In genomic region chr3:23590874-23591273, GRCh38 we compare ENCODE assay signal across 11 cellular contexts.
DNase-seq lines count a peak whose midpoint lies in the region; ATAC-seq, FAIRE-seq and TF ChIP-seq lines count a peak whose summit lies in the region.
"Had no signal": no experiment of that assay in that cellular context is flagged by ENCODE, and none has a peak within 500 bp of the region (broad histone marks: within the 10 kb centered on the region; RNA-seq: fewer than 3 reads in every experiment).

No MANE protein-coding gene starts in this region.

- H3K27ac ChIP-seq in testis = no peak overlapping the region
- H3K27ac ChIP-seq: body of pancreas had no signal

- H3K4me3 ChIP-seq in testis = no peak overlapping the region
- H3K4me3 ChIP-seq: body of pancreas had no signal

- H3K9me3 Mint-ChIP-seq in activated CD4-positive, alpha-beta T cell treated with anti-CD3 and anti-CD28 coated beads for 36 hours (ENCODE audit: low read depth) = no peaks in the 10 kb centered on the region

- WGBS in testis, 2 donors = 61 to 79% methylated on average over 4 of the region's 4 CpGs

- no peak for FAIRE-seq in D721Med (lab: Jason Lieb, UNC)

- H3K4me3 Mint-ChIP-seq in activated CD4-positive, alpha-beta T cell treated with anti-CD3 and anti-CD28 coated beads for 36 hours = no peak overlapping the region

- peak; percentile 80 for DNase-seq in GM13976 (ENCODE audit: low spot score)
- no peak for DNase-seq in D721Med (ENCODE audit: insufficient read length, low spot score)
- DNase-seq in DMS 273 treated with DMSO at 0.1 percent for 48 hours (lab: John Stamatoyannopoulos, UW) = no peak
- no peak for DNase-seq in testis
- DNase-seq in activated CD4-positive, alpha-beta T cell treated with anti-CD3 and anti-CD28 coated beads for 36 hours = no peak
- DNase-seq: body of pancreas, NCI-H446 treated with DMSO at 0.1 percent for 48 hours had no signal

- in situ Hi-C loops in GM13976 (cut with MboI; ENCODE audit: low sequenced_read_pairs, unreplicated experiment) = no loop called here

- no peaks in the 10 kb centered on the region for H3K27me3 ChIP-seq in testis
- H3K27me3 ChIP-seq: body of pancreas had no signal

- TF ChIP-seq CTCF in GM13976 (IDR thresholded peaks at IDR 0.05; ENCODE audit: borderline replicate concordance, control extremely low read depth, extremely low read depth, insufficient read depth, missing control alignments) = no peak
- no peak for TF ChIP-seq CTCF in D721Med (IDR thresholded peaks at IDR 0.05; ENCODE audit: insufficient read depth, missing control alignments)
- no peak for TF ChIP-seq CTCF in testis (IDR thresholded peaks at IDR 0.05)

- H3K9me3 ChIP-seq in testis = no peaks in the 10 kb centered on the region
- H3K9me3 ChIP-seq: body of pancreas had no signal

- POLR2A ChIA-PET in activated CD4-positive, alpha-beta T cell treated with anti-CD3 and anti-CD28 coated beads for 36 hours (lab: Charles Lee) = no interaction called here

- intact Hi-C loops in testis (cut with DNase I; ENCODE audit: low total_unique reads) = no loop called here
- intact Hi-C loops in activated CD4-positive, alpha-beta T cell treated with anti-CD3 and anti-CD28 coated beads for 36 hours (cut with DNase I, micrococcal nuclease) = no loop called here

- H3K4me1 ChIP-seq in testis = no peaks in the 10 kb centered on the region
- H3K4me1 ChIP-seq: body of pancreas had no signal

- CTCF ChIA-PET in activated CD4-positive, alpha-beta T cell treated with anti-CD3 and anti-CD28 coated beads for 36 hours (lab: Charles Lee) = no interaction called here

- H3K4me1 Mint-ChIP-seq in activated CD4-positive, alpha-beta T cell treated with anti-CD3 and anti-CD28 coated beads for 36 hours = no peaks in the 10 kb centered on the region

- H3K27me3 Mint-ChIP-seq in activated CD4-positive, alpha-beta T cell treated with anti-CD3 and anti-CD28 coated beads for 36 hours = no peaks in the 10 kb centered on the region
- H3K27me3 Mint-ChIP-seq: progenitor cell of endocrine pancreas had no signal

- H3K36me3 ChIP-seq in testis (ENCODE audit: low read depth, missing control alignments) = no peaks in the 10 kb centered on the region

- H3K36me3 Mint-ChIP-seq in activated CD4-positive, alpha-beta T cell treated with anti-CD3 and anti-CD28 coated beads for 36 hours (ENCODE audit: low read depth) = peaks cover 1% of the 10 kb centered on the region

- ATAC-seq in GM19397 (IDR thresholded peaks at IDR 0.05; ENCODE audit: unreplicated experiment) = peak; percentile 55
- peak; percentile 86 for ATAC-seq in HG02870 (IDR thresholded peaks at IDR 0.05; ENCODE audit: unreplicated experiment)
- peak; percentile 64 for ATAC-seq in HG03571 (IDR thresholded peaks at IDR 0.05; ENCODE audit: unreplicated experiment)
- no peak for ATAC-seq in activated CD4-positive, alpha-beta T cell treated with anti-CD3 and anti-CD28 coated beads for 36 hours
- ATAC-seq: body of pancreas had no signal

- no peak for TF ChIP-seq POLR2A in testis (IDR thresholded peaks at IDR 0.05)

- no peak overlapping the region for H3K27ac Mint-ChIP-seq in activated CD4-positive, alpha-beta T cell treated with anti-CD3 and anti-CD28 coated beads for 36 hours
- H3K27ac Mint-ChIP-seq: progenitor cell of endocrine pancreas had no signal
